17 cellular contexts compared by ENCODE assay signal in the genomic region with DNA sequence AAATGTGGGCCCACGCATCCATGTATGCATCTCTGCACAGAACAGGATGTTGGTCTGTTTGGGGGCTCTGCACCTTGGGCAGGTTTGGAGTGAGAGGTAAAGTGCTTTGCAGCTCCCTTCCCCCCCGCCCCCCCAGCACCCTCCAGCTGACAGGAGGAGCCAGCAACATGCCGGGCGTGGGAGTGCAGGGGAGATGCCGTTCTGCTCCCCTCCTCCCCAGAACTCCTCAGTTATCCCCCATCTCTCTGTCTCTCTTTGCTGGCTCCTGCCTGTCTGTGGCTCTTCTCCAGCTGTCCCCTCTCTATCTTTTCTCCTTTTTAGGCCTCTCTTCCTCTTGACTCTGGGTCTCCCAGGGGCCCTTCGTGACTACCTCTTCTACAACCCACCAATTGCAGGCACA. TPM values are rescaled to one million over a fixed set of nuclear protein-coding genes. Genes with fewer than 3 reads are reported as not detected.
DNase-seq lines count a peak whose midpoint lies in the region; ATAC-seq, FAIRE-seq and TF ChIP-seq lines count a peak whose summit lies in the region.
"Had no signal": no experiment of that assay in that cellular context is flagged by ENCODE, and none has a peak within 500 bp of the region (broad histone marks: within the 10 kb centered on the region; RNA-seq: fewer than 3 reads in every experiment).

No MANE protein-coding gene starts in this region.

- POLR2A ChIA-PET in activated CD4-positive, alpha-beta memory T cell treated with anti-CD3 and anti-CD28 coated beads, Interleukin-2, amount 10 ng/mL, durations not matched to agents 7 days and 5 days (lab: Charles Lee) = interaction anchor here (1.1 to 6.3 kb wide), 3 partner anchors 9 to 17 kb away, joined by 5 to 48 read pairs (median 6); no protein-coding TSS in a partner anchor
- POLR2A ChIA-PET in activated CD4-positive, alpha-beta memory T cell treated with anti-CD3 and anti-CD28 coated beads for 36 hours (lab: Charles Lee) = interaction anchor here (1.8 kb wide), 1 partner anchor 15 kb away, joined by 4 read pairs; no protein-coding TSS in a partner anchor
- POLR2A ChIA-PET in T-cell (lab: Charles Lee) (interaction anchor here in 1 of 2 donors (0.5 kb wide), 1 partner anchor 404 kb away, joined by 3 read pairs; no protein-coding TSS in a partner anchor), HepG2 (lab: Yijun Ruan, JAX) (interaction anchor here (0.9 to 1.6 kb wide), 5 partner anchors 8 to 70 kb away, joined by 3 to 5 read pairs (median 3); a partner anchor contains a TSS)

- H3K27ac Mint-ChIP-seq in activated CD4-positive, alpha-beta memory T cell treated with anti-CD3 and anti-CD28 coated beads, Interleukin-2, amount 10 ng/mL, durations not matched to agents 7 days and 5 days = peak overlapping the region; percentile 97
- no peak overlapping the region for H3K27ac Mint-ChIP-seq in activated CD4-positive, alpha-beta memory T cell treated with anti-CD3 and anti-CD28 coated beads for 36 hours
- H3K27ac Mint-ChIP-seq in T-cell = peak overlapping the region; percentile 87 to 93
- peak overlapping the region; percentile 92 for H3K27ac Mint-ChIP-seq in stimulated activated effector memory CD8-positive, alpha-beta T cell treated with anti-CD3 and anti-CD28 coated beads, Interleukin-12 subunit alpha, Interleukin-12 subunit beta, amount 100 ng/mL, for 72 hours

- DNase-seq in activated CD4-positive, alpha-beta memory T cell treated with anti-CD3 and anti-CD28 coated beads, Interleukin-2, amount 10 ng/mL, durations not matched to agents 7 days and 5 days = no peak
- DNase-seq in activated CD4-positive, alpha-beta memory T cell treated with anti-CD3 and anti-CD28 coated beads for 36 hours = no peak
- DNase-seq in T-cell = no peak
- DNase-seq in HepG2 (ENCODE audit: low spot score) = no peak
- no peak for DNase-seq in stimulated activated effector memory CD8-positive, alpha-beta T cell treated with anti-CD3 and anti-CD28 coated beads, Interleukin-12 subunit alpha, Interleukin-12 subunit beta, amount 100 ng/mL, for 72 hours (ENCODE audit: low spot score in 2 of 2)
- DNase-seq in NOMO-1 (lab: John Stamatoyannopoulos, UW; ENCODE audit: unreplicated experiment in 2 of 2) = no peak
- DNase-seq: activated CD4-positive, alpha-beta T cell treated with anti-CD3 and anti-CD28 coated beads, Interleukin-2, amount 50 U/mL, for 1 hour; activated naive CD4-positive, alpha-beta T cell treated with anti-CD3 and anti-CD28 coated beads, Interleukin-2, amount 50 U/mL, for 16 hours; activated T-cell treated with anti-CD3 and anti-CD28 coated beads, Interleukin-2, amount 50 U/mL, for 1 hour; GDM1; NCI-H1436; NCI-H524 treated with DMSO at 0.1 percent for 48 hours had no signal

- no peaks in the 10 kb centered on the region for H4K20me1 ChIP-seq in HepG2 (ENCODE audit: insufficient read depth, low read length)

- no peak for FAIRE-seq in HepG2 (lab: Jason Lieb, UNC)
- FAIRE-seq: astrocyte had no signal

- H3K9me3 Mint-ChIP-seq in activated CD4-positive, alpha-beta memory T cell treated with anti-CD3 and anti-CD28 coated beads, Interleukin-2, amount 10 ng/mL, durations not matched to agents 7 days and 5 days = no peaks in the 10 kb centered on the region
- H3K9me3 Mint-ChIP-seq in activated CD4-positive, alpha-beta memory T cell treated with anti-CD3 and anti-CD28 coated beads for 36 hours = no peaks in the 10 kb centered on the region
- H3K9me3 Mint-ChIP-seq in T-cell = no peaks in the 10 kb centered on the region
- no peaks in the 10 kb centered on the region for H3K9me3 Mint-ChIP-seq in stimulated activated effector memory CD8-positive, alpha-beta T cell treated with anti-CD3 and anti-CD28 coated beads, Interleukin-12 subunit alpha, Interleukin-12 subunit beta, amount 100 ng/mL, for 72 hours

- intact Hi-C loops in activated CD4-positive, alpha-beta memory T cell treated with anti-CD3 and anti-CD28 coated beads for 36 hours (cut with micrococcal nuclease) = loop anchor here (5.0 kb wide), 1 partner anchor 486 kb away; a partner anchor contains a TSS
- intact Hi-C loops in HepG2 (cut with micrococcal nuclease; ENCODE audit: unreplicated experiment) = loop anchor here (5.0 to 10.0 kb wide), 4 partner anchors 41 to 388 kb away; a partner anchor contains a TSS

- peak overlapping the region; percentile 51 for H3K27ac ChIP-seq in HepG2 (ENCODE audit: extremely low read length, insufficient read depth, low read length)

- H3K27me3 ChIP-seq in HepG2 (ENCODE audit: control insufficient read depth in 1 of 2, insufficient read depth in 2 of 2, low read length in 2 of 2) = no peaks in the 10 kb centered on the region; a peak in 2 of 5 replicates

- 50% methylated on average over 6 of the region's 6 CpGs for WGBS in HepG2 (ENCODE audit: low lambda C conversion rate)

- peak overlapping the region in 1 of 3 experiments; percentile 83; a peak in 1 of 6 replicates for H3K4me3 ChIP-seq in HepG2 (replicated peaks in 1 of 3; ENCODE audit: insufficient read depth in 1 of 3, low read depth in 2 of 3, low read length in 3 of 3)

- no peak for TF ChIP-seq POLR2A in HepG2 (IDR thresholded peaks at IDR 0.05; ENCODE audit: insufficient read depth in 1 of 2, low read depth in 2 of 2, low read length in 2 of 2)

- H3K79me2 ChIP-seq in HepG2 (ENCODE audit: insufficient read depth, low read length) = no peaks in the 10 kb centered on the region

- no peak overlapping the region for H2AFZ ChIP-seq in HepG2 (ENCODE audit: low read length)

- in situ Hi-C loops in HepG2 (cut with HindIII; ENCODE audit: extremely low pct_ligation_motif_present, low pct_unique_long_range_greater_than_20kb) = loop anchor here (10.0 kb wide), 2 partner anchors 118 to 238 kb away; a partner anchor contains a TSS

- no peaks in the 10 kb centered on the region for H3K9me3 ChIP-seq in HepG2 (ENCODE audit: low read length)
- H3K9me3 ChIP-seq: heart left ventricle had no signal

- TF ChIP-seq RAD21 in HepG2 (CRISPR knock-in tag; IDR thresholded peaks at IDR 0.05) = no peak

- H3K4me2 ChIP-seq in HepG2 (ENCODE audit: low read depth, low read length) = peak overlapping the region; percentile 100

- no peaks in the 10 kb centered on the region for H3K27me3 Mint-ChIP-seq in activated CD4-positive, alpha-beta memory T cell treated with anti-CD3 and anti-CD28 coated beads, Interleukin-2, amount 10 ng/mL, durations not matched to agents 7 days and 5 days
- no peaks in the 10 kb centered on the region for H3K27me3 Mint-ChIP-seq in activated CD4-positive, alpha-beta memory T cell treated with anti-CD3 and anti-CD28 coated beads for 36 hours
- peaks cover 0 to 2% of the 10 kb centered on the region in 2 donors for H3K27me3 Mint-ChIP-seq in T-cell

- peak overlapping the region; percentile 74 for H3K9ac ChIP-seq in HepG2 (ENCODE audit: insufficient read depth, low read depth, low read length)

- no peak for ATAC-seq in T-cell (replicated peaks in 1 of 4)
- no peak for ATAC-seq in HepG2
- ATAC-seq in stimulated activated effector memory CD8-positive, alpha-beta T cell treated with anti-CD3 and anti-CD28 coated beads, Interleukin-12 subunit alpha, Interleukin-12 subunit beta, amount 100 ng/mL, for 72 hours = no peak
- ATAC-seq in HG02852 (IDR thresholded peaks at IDR 0.05; ENCODE audit: unreplicated experiment) = no peak
- no peak for ATAC-seq in GM18520 (IDR thresholded peaks at IDR 0.05; ENCODE audit: unreplicated experiment)

- no peak for TF ChIP-seq CTCF in HepG2 (CRISPR knock-in tag; IDR thresholded peaks at IDR 0.05)

- H3K4me1 Mint-ChIP-seq in activated CD4-positive, alpha-beta memory T cell treated with anti-CD3 and anti-CD28 coated beads, Interleukin-2, amount 10 ng/mL, durations not matched to agents 7 days and 5 days = peaks cover 96% of the 10 kb centered on the region
- H3K4me1 Mint-ChIP-seq in activated CD4-positive, alpha-beta memory T cell treated with anti-CD3 and anti-CD28 coated beads for 36 hours (ENCODE audit: low read depth) = peaks cover 83% of the 10 kb centered on the region
- H3K4me1 Mint-ChIP-seq in T-cell = peaks cover 72 to 93% (median 77%) of the 10 kb centered on the region in 3 donors
- peaks cover 95% of the 10 kb centered on the region for H3K4me1 Mint-ChIP-seq in stimulated activated effector memory CD8-positive, alpha-beta T cell treated with anti-CD3 and anti-CD28 coated beads, Interleukin-12 subunit alpha, Interleukin-12 subunit beta, amount 100 ng/mL, for 72 hours

- H3K36me3 Mint-ChIP-seq in activated CD4-positive, alpha-beta memory T cell treated with anti-CD3 and anti-CD28 coated beads, Interleukin-2, amount 10 ng/mL, durations not matched to agents 7 days and 5 days (ENCODE audit: low read depth) = peaks cover 6% of the 10 kb centered on the region
- H3K36me3 Mint-ChIP-seq in activated CD4-positive, alpha-beta memory T cell treated with anti-CD3 and anti-CD28 coated beads for 36 hours = no peaks in the 10 kb centered on the region
- no peaks in the 10 kb centered on the region for H3K36me3 Mint-ChIP-seq in T-cell
- peaks cover 11% of the 10 kb centered on the region for H3K36me3 Mint-ChIP-seq in stimulated activated effector memory CD8-positive, alpha-beta T cell treated with anti-CD3 and anti-CD28 coated beads, Interleukin-12 subunit alpha, Interleukin-12 subunit beta, amount 100 ng/mL, for 72 hours

- TF ChIP-seq EP300 in HepG2 (IDR thresholded peaks at IDR 0.05; ENCODE audit: low read depth in 2 of 2, low read length in 2 of 2) = no peak
- TF ChIP-seq EP300 in HepG2 (CRISPR knock-in tag; IDR thresholded peaks at IDR 0.05; ENCODE audit: borderline replicate concordance) = no peak

- no TSS peak for BruUV-seq in HepG2 (replicated peaks; lab: Mats Ljungman, UMichigan)

- CTCF ChIA-PET in activated CD4-positive, alpha-beta memory T cell treated with anti-CD3 and anti-CD28 coated beads, Interleukin-2, amount 10 ng/mL, durations not matched to agents 7 days and 5 days (lab: Charles Lee) = interaction anchor here (1.9 to 2.2 kb wide), 2 partner anchors 70 to 239 kb away, joined by 4 to 12 read pairs; a partner anchor contains a TSS
- CTCF ChIA-PET in activated CD4-positive, alpha-beta memory T cell treated with anti-CD3 and anti-CD28 coated beads for 36 hours (lab: Charles Lee) = interaction anchor here (0.6 to 1.0 kb wide), 3 partner anchors 12 to 240 kb away, joined by 3 read pairs; no protein-coding TSS in a partner anchor
- CTCF ChIA-PET in T-cell (lab: Charles Lee) (interaction anchor here in 1 of 2 donors (1.1 kb wide), 1 partner anchor 239 kb away, joined by 5 read pairs; no protein-coding TSS in a partner anchor), HepG2 (lab: Yijun Ruan, JAX; ENCODE audit: low intra/inter-chr PET ratio, low total read pairs) (no interaction called here)

- peak overlapping the region; percentile 65 for H3K4me3 Mint-ChIP-seq in activated CD4-positive, alpha-beta memory T cell treated with anti-CD3 and anti-CD28 coated beads, Interleukin-2, amount 10 ng/mL, durations not matched to agents 7 days and 5 days
- H3K4me3 Mint-ChIP-seq in activated CD4-positive, alpha-beta memory T cell treated with anti-CD3 and anti-CD28 coated beads for 36 hours = no peak overlapping the region
- peak overlapping the region in 2 of 3 donors; percentile 17 to 40 for H3K4me3 Mint-ChIP-seq in T-cell
- peak overlapping the region; percentile 75 for H3K4me3 Mint-ChIP-seq in stimulated activated effector memory CD8-positive, alpha-beta T cell treated with anti-CD3 and anti-CD28 coated beads, Interleukin-12 subunit alpha, Interleukin-12 subunit beta, amount 100 ng/mL, for 72 hours

- peaks cover 78% of the 10 kb centered on the region for H3K4me1 ChIP-seq in HepG2 (ENCODE audit: insufficient read depth, low read length)

- H3K36me3 ChIP-seq in HepG2 (replicated peaks in 1 of 2; ENCODE audit: control insufficient read depth in 1 of 2, insufficient read depth in 2 of 2, low read length in 2 of 2) = no peaks in the 10 kb centered on the region
- H3K36me3 ChIP-seq: heart left ventricle had no signal

RNA-seq across cellular contexts. Expression of a gene that starts 1.6 kb away (rescaled TPM):
- 10 to 100 TPM; 25.4 to 25.8 TPM for total RNA-seq in activated CD4-positive, alpha-beta memory T cell treated with anti-CD3 and anti-CD28 coated beads, Interleukin-2, amount 10 ng/mL, durations not matched to agents 7 days and 5 days
- 10 to 100 TPM in 1 of 2 experiments, 1 to 10 TPM in 1; 9.9 to 10.9 TPM for total RNA-seq in activated CD4-positive, alpha-beta memory T cell treated with anti-CD3 and anti-CD28 coated beads for 36 hours
- total RNA-seq in T-cell = 10 to 100 TPM in 1 of 5 donors, 1 to 10 TPM in 4; 1.5 to 11.6 (median 7.6) TPM
- 2.5 TPM in 2 replicates for total RNA-seq in HepG2 (2016; rRNA removed; fragmentation: Illumina TruSeq; extraction: Trizol)
- total RNA-seq in HepG2 (2016; cell fraction: cytosol; rRNA removed; fragmentation: Illumina TruSeq; extraction: Trizol; ENCODE audit: low read depth) = 1.5 and 1.9 TPM in 2 replicates
- 2.3 and 2.6 TPM in 2 replicates for total RNA-seq in HepG2 (2016; cell fraction: insoluble cytoplasmic fraction; rRNA removed; fragmentation: Illumina TruSeq; extraction: Trizol)
- total RNA-seq in HepG2 (2016; cell fraction: membrane; rRNA removed; fragmentation: Illumina TruSeq; extraction: Trizol) = 2.3 and 2.5 TPM in 2 replicates
- total RNA-seq in HepG2 (2016; cell fraction: nucleus; rRNA removed; fragmentation: Illumina TruSeq; extraction: Trizol) = 2.4 and 2.5 TPM in 2 replicates
- polyA plus RNA-seq in HepG2 (2011; rRNA removed) = 6.5 and 9.3 TPM in 2 replicates
- 5.3 and 5.6 TPM in 2 replicates for polyA plus RNA-seq in HepG2 (2011; cell fraction: cytosol; rRNA removed)
- polyA plus RNA-seq in HepG2 (2011; cell fraction: nucleus; rRNA removed) = 13.5 and 16.6 TPM in 2 replicates
- polyA plus RNA-seq in HepG2 (2012) = 4.0 and 4.5 TPM in 2 replicates
- polyA plus RNA-seq in HepG2 (2016; cell fraction: cytosol; fragmentation: Illumina TruSeq; extraction: Trizol; ENCODE audit: low read depth) = 2.0 and 2.1 TPM in 2 replicates
- 2.1 and 2.2 TPM in 2 replicates for polyA plus RNA-seq in HepG2 (2016; cell fraction: insoluble cytoplasmic fraction; fragmentation: Illumina TruSeq; extraction: Trizol; ENCODE audit: low read depth)
- polyA plus RNA-seq in HepG2 (2016; cell fraction: membrane; fragmentation: Illumina TruSeq; extraction: Trizol; ENCODE audit: low read depth) = 2.2 and 2.4 TPM in 2 replicates
- polyA plus RNA-seq in HepG2 (2016; cell fraction: nucleus; fragmentation: Illumina TruSeq; extraction: Trizol; ENCODE audit: insufficient read depth, low read depth) = 3.5 and 4.2 TPM in 2 replicates
- 11.4 and 22.2 TPM in 2 replicates for polyA minus RNA-seq in HepG2 (2011; rRNA and poly(A)+ RNA removed; ENCODE audit: low replicate concordance)
- 3.3 and 4.8 TPM in 2 replicates for polyA minus RNA-seq in HepG2 (2011; cell fraction: cytosol; rRNA and poly(A)+ RNA removed)
- polyA minus RNA-seq in HepG2 (2011; cell fraction: nucleus; rRNA and poly(A)+ RNA removed) = 8.2 and 9.8 TPM in 2 replicates
- total RNA-seq: A673, astrocyte had no signal

RNA-seq across cellular contexts. Expression of a gene that starts 6.4 kb away (rescaled TPM):
- 1 to 10 TPM; 3.0 to 3.7 TPM for total RNA-seq in activated CD4-positive, alpha-beta memory T cell treated with anti-CD3 and anti-CD28 coated beads, Interleukin-2, amount 10 ng/mL, durations not matched to agents 7 days and 5 days
- 1 to 10 TPM; 3.3 to 3.9 TPM for total RNA-seq in activated CD4-positive, alpha-beta memory T cell treated with anti-CD3 and anti-CD28 coated beads for 36 hours
- total RNA-seq in T-cell = 1 to 10 TPM in 2 of 5 donors, under 1 TPM in 3; 0.26 to 1.1 (median 0.85) TPM
- total RNA-seq in HepG2 (2016; rRNA removed; fragmentation: Illumina TruSeq; extraction: Trizol) = not detected in 2 replicates
- total RNA-seq in HepG2 (2016; cell fraction: cytosol; rRNA removed; fragmentation: Illumina TruSeq; extraction: Trizol; ENCODE audit: low read depth) = not detected in 2 replicates
- not detected in 2 replicates for total RNA-seq in HepG2 (2016; cell fraction: insoluble cytoplasmic fraction; rRNA removed; fragmentation: Illumina TruSeq; extraction: Trizol)
- not detected in 2 replicates for total RNA-seq in HepG2 (2016; cell fraction: membrane; rRNA removed; fragmentation: Illumina TruSeq; extraction: Trizol)
- not detected in 2 replicates for total RNA-seq in HepG2 (2016; cell fraction: nucleus; rRNA removed; fragmentation: Illumina TruSeq; extraction: Trizol)
- not detected in 2 replicates for polyA plus RNA-seq in HepG2 (2011; rRNA removed)
- not detected in 2 replicates for polyA plus RNA-seq in HepG2 (2011; cell fraction: cytosol; rRNA removed)
- polyA plus RNA-seq in HepG2 (2011; cell fraction: nucleus; rRNA removed) = not detected in 2 replicates
- not detected in 2 replicates for polyA plus RNA-seq in HepG2 (2012)
- not detected in 2 replicates for polyA plus RNA-seq in HepG2 (2016; cell fraction: cytosol; fragmentation: Illumina TruSeq; extraction: Trizol; ENCODE audit: low read depth)
- not detected in 2 replicates for polyA plus RNA-seq in HepG2 (2016; cell fraction: insoluble cytoplasmic fraction; fragmentation: Illumina TruSeq; extraction: Trizol; ENCODE audit: low read depth)
- not detected in 2 replicates for polyA plus RNA-seq in HepG2 (2016; cell fraction: membrane; fragmentation: Illumina TruSeq; extraction: Trizol; ENCODE audit: low read depth)
- not detected in 2 replicates for polyA plus RNA-seq in HepG2 (2016; cell fraction: nucleus; fragmentation: Illumina TruSeq; extraction: Trizol; ENCODE audit: insufficient read depth, low read depth)
- polyA minus RNA-seq in HepG2 (2011; rRNA and poly(A)+ RNA removed; ENCODE audit: low replicate concordance) = not detected in 2 replicates
- polyA minus RNA-seq in HepG2 (2011; cell fraction: cytosol; rRNA and poly(A)+ RNA removed) = not detected in 2 replicates
- polyA minus RNA-seq in HepG2 (2011; cell fraction: nucleus; rRNA and poly(A)+ RNA removed) = not detected in 2 replicates
- total RNA-seq: A673 had no signal
- polyA plus RNA-seq: heart left ventricle had no signal

RNA-seq across cellular contexts. Expression of a gene that starts 20.3 kb away (rescaled TPM):
- not detected for total RNA-seq in activated CD4-positive, alpha-beta memory T cell treated with anti-CD3 and anti-CD28 coated beads, Interleukin-2, amount 10 ng/mL, durations not matched to agents 7 days and 5 days
- not detected for total RNA-seq in activated CD4-positive, alpha-beta memory T cell treated with anti-CD3 and anti-CD28 coated beads for 36 hours
- total RNA-seq in T-cell (not detected), HepG2 (2016; rRNA removed; fragmentation: Illumina TruSeq; extraction: Trizol) (not detected in 2 replicates)
- total RNA-seq in HepG2 (2016; cell fraction: cytosol; rRNA removed; fragmentation: Illumina TruSeq; extraction: Trizol; ENCODE audit: low read depth) = not detected in 2 replicates
- total RNA-seq in HepG2 (2016; cell fraction: insoluble cytoplasmic fraction; rRNA removed; fragmentation: Illumina TruSeq; extraction: Trizol) = not detected in 2 replicates
- total RNA-seq in HepG2 (2016; cell fraction: membrane; rRNA removed; fragmentation: Illumina TruSeq; extraction: Trizol) = not detected in 2 replicates
- not detected in 2 replicates for total RNA-seq in HepG2 (2016; cell fraction: nucleus; rRNA removed; fragmentation: Illumina TruSeq; extraction: Trizol)
- not detected in 2 replicates for polyA plus RNA-seq in HepG2 (2011; rRNA removed)
- polyA plus RNA-seq in HepG2 (2011; cell fraction: cytosol; rRNA removed) = not detected in 2 replicates
- polyA plus RNA-seq in HepG2 (2011; cell fraction: nucleus; rRNA removed) = not detected in 2 replicates
- not detected in 2 replicates for polyA plus RNA-seq in HepG2 (2012)
- not detected in 2 replicates for polyA plus RNA-seq in HepG2 (2016; cell fraction: cytosol; fragmentation: Illumina TruSeq; extraction: Trizol; ENCODE audit: low read depth)
- polyA plus RNA-seq in HepG2 (2016; cell fraction: insoluble cytoplasmic fraction; fragmentation: Illumina TruSeq; extraction: Trizol; ENCODE audit: low read depth) = not detected in 2 replicates
- polyA plus RNA-seq in HepG2 (2016; cell fraction: membrane; fragmentation: Illumina TruSeq; extraction: Trizol; ENCODE audit: low read depth) = not detected in 2 replicates
- not detected in 2 replicates for polyA plus RNA-seq in HepG2 (2016; cell fraction: nucleus; fragmentation: Illumina TruSeq; extraction: Trizol; ENCODE audit: insufficient read depth, low read depth)
- 6.5 TPM in 1 of 2 replicates, not detected in the other for polyA minus RNA-seq in HepG2 (2011; rRNA and poly(A)+ RNA removed; ENCODE audit: low replicate concordance)
- not detected in 2 replicates for polyA minus RNA-seq in HepG2 (2011; cell fraction: cytosol; rRNA and poly(A)+ RNA removed)
- polyA minus RNA-seq in HepG2 (2011; cell fraction: nucleus; rRNA and poly(A)+ RNA removed) = not detected in 2 replicates
- total RNA-seq: A673, astrocyte had no signal
- polyA plus RNA-seq: heart left ventricle had no signal

RNA-seq across cellular contexts. Expression of a gene that starts 28.0 kb away (rescaled TPM):
- 1 to 10 TPM; 1.2 to 1.3 TPM for total RNA-seq in activated CD4-positive, alpha-beta memory T cell treated with anti-CD3 and anti-CD28 coated beads, Interleukin-2, amount 10 ng/mL, durations not matched to agents 7 days and 5 days
- under 1 TPM; 0.33 to 0.39 TPM for total RNA-seq in activated CD4-positive, alpha-beta memory T cell treated with anti-CD3 and anti-CD28 coated beads for 36 hours
- total RNA-seq in T-cell = under 1 TPM in 3 of 5 donors, not detected in 2; 0.25 to 0.40 (median 0.36) TPM
- 0.02 TPM in 1 of 2 replicates, not detected in the other for total RNA-seq in HepG2 (2016; rRNA removed; fragmentation: Illumina TruSeq; extraction: Trizol)
- total RNA-seq in HepG2 (2016; cell fraction: cytosol; rRNA removed; fragmentation: Illumina TruSeq; extraction: Trizol; ENCODE audit: low read depth) = not detected in 2 replicates
- not detected in 2 replicates for total RNA-seq in HepG2 (2016; cell fraction: insoluble cytoplasmic fraction; rRNA removed; fragmentation: Illumina TruSeq; extraction: Trizol)
- not detected in 2 replicates for total RNA-seq in HepG2 (2016; cell fraction: membrane; rRNA removed; fragmentation: Illumina TruSeq; extraction: Trizol)
- not detected in 2 replicates for total RNA-seq in HepG2 (2016; cell fraction: nucleus; rRNA removed; fragmentation: Illumina TruSeq; extraction: Trizol)
- polyA plus RNA-seq in HepG2 (2011; rRNA removed) = 0.05 TPM in 2 replicates
- 0.01 TPM in 1 of 2 replicates, not detected in the other for polyA plus RNA-seq in HepG2 (2011; cell fraction: cytosol; rRNA removed)
- polyA plus RNA-seq in HepG2 (2011; cell fraction: nucleus; rRNA removed) = 0.11 and 0.19 TPM in 2 replicates
- polyA plus RNA-seq in HepG2 (2012) = not detected in 2 replicates
- not detected in 2 replicates for polyA plus RNA-seq in HepG2 (2016; cell fraction: cytosol; fragmentation: Illumina TruSeq; extraction: Trizol; ENCODE audit: low read depth)
- not detected in 2 replicates for polyA plus RNA-seq in HepG2 (2016; cell fraction: insoluble cytoplasmic fraction; fragmentation: Illumina TruSeq; extraction: Trizol; ENCODE audit: low read depth)
- polyA plus RNA-seq in HepG2 (2016; cell fraction: membrane; fragmentation: Illumina TruSeq; extraction: Trizol; ENCODE audit: low read depth) = not detected in 2 replicates
- polyA plus RNA-seq in HepG2 (2016; cell fraction: nucleus; fragmentation: Illumina TruSeq; extraction: Trizol; ENCODE audit: insufficient read depth, low read depth) = not detected in 2 replicates
- polyA minus RNA-seq in HepG2 (2011; rRNA and poly(A)+ RNA removed; ENCODE audit: low replicate concordance) = 0.06 and 0.37 TPM in 2 replicates
- not detected in 2 replicates for polyA minus RNA-seq in HepG2 (2011; cell fraction: cytosol; rRNA and poly(A)+ RNA removed)
- 0.52 and 0.87 TPM in 2 replicates for polyA minus RNA-seq in HepG2 (2011; cell fraction: nucleus; rRNA and poly(A)+ RNA removed)
- total RNA-seq: A673, astrocyte had no signal

RNA-seq across cellular contexts. Expression of a gene that starts 42.9 kb away (rescaled TPM):
- total RNA-seq in activated CD4-positive, alpha-beta memory T cell treated with anti-CD3 and anti-CD28 coated beads, Interleukin-2, amount 10 ng/mL, durations not matched to agents 7 days and 5 days = 10 to 100 TPM; 27.1 to 30.9 TPM
- 10 to 100 TPM; 30.6 to 32.4 TPM for total RNA-seq in activated CD4-positive, alpha-beta memory T cell treated with anti-CD3 and anti-CD28 coated beads for 36 hours
- total RNA-seq in T-cell (10 to 100 TPM in 4 of 5 donors, 1 to 10 TPM in 1; 9.6 to 26.3 (median 22.1) TPM), HepG2 (2016; rRNA removed; fragmentation: Illumina TruSeq; extraction: Trizol) (5.4 and 5.6 TPM in 2 replicates)
- total RNA-seq in HepG2 (2016; cell fraction: cytosol; rRNA removed; fragmentation: Illumina TruSeq; extraction: Trizol; ENCODE audit: low read depth) = 0.30 and 0.62 TPM in 2 replicates
- 4.9 and 5.8 TPM in 2 replicates for total RNA-seq in HepG2 (2016; cell fraction: insoluble cytoplasmic fraction; rRNA removed; fragmentation: Illumina TruSeq; extraction: Trizol)
- 1.9 and 2.7 TPM in 2 replicates for total RNA-seq in HepG2 (2016; cell fraction: membrane; rRNA removed; fragmentation: Illumina TruSeq; extraction: Trizol)
- total RNA-seq in HepG2 (2016; cell fraction: nucleus; rRNA removed; fragmentation: Illumina TruSeq; extraction: Trizol) = 3.2 and 4.4 TPM in 2 replicates
- 3.9 and 4.3 TPM in 2 replicates for polyA plus RNA-seq in HepG2 (2011; rRNA removed)
- polyA plus RNA-seq in HepG2 (2011; cell fraction: cytosol; rRNA removed) = 2.3 and 3.8 TPM in 2 replicates
- 2.4 and 4.6 TPM in 2 replicates for polyA plus RNA-seq in HepG2 (2011; cell fraction: nucleus; rRNA removed)
- polyA plus RNA-seq in HepG2 (2012) = 5.1 and 5.6 TPM in 2 replicates
- 0.55 and 0.59 TPM in 2 replicates for polyA plus RNA-seq in HepG2 (2016; cell fraction: cytosol; fragmentation: Illumina TruSeq; extraction: Trizol; ENCODE audit: low read depth)
- 5.3 and 5.4 TPM in 2 replicates for polyA plus RNA-seq in HepG2 (2016; cell fraction: insoluble cytoplasmic fraction; fragmentation: Illumina TruSeq; extraction: Trizol; ENCODE audit: low read depth)
- 1.2 and 1.4 TPM in 2 replicates for polyA plus RNA-seq in HepG2 (2016; cell fraction: membrane; fragmentation: Illumina TruSeq; extraction: Trizol; ENCODE audit: low read depth)
- polyA plus RNA-seq in HepG2 (2016; cell fraction: nucleus; fragmentation: Illumina TruSeq; extraction: Trizol; ENCODE audit: insufficient read depth, low read depth) = 3.8 and 4.5 TPM in 2 replicates
- polyA minus RNA-seq in HepG2 (2011; rRNA and poly(A)+ RNA removed; ENCODE audit: low replicate concordance) = 2.0 and 2.3 TPM in 2 replicates
- polyA minus RNA-seq in HepG2 (2011; cell fraction: cytosol; rRNA and poly(A)+ RNA removed) = 1.8 and 3.2 TPM in 2 replicates
- polyA minus RNA-seq in HepG2 (2011; cell fraction: nucleus; rRNA and poly(A)+ RNA removed) = 4.0 and 4.5 TPM in 2 replicates
